In genomic region chr11:47407746-47408590, GRCh38 we compare ENCODE assay signal across 8 cellular contexts. TPM values are rescaled to one million over a fixed set of nuclear protein-coding genes. Genes with fewer than 3 reads are reported as not detected.
DNase-seq lines count a peak whose midpoint lies in the region; ATAC-seq and TF ChIP-seq lines count a peak whose summit lies in the region.

Gene SLC39A13, plus strand, starts transcription at chr11:47408590. Its CDS starts 1,505 bp downstream, at chr11:47410095.

- peak within 1 kb of the TSS; percentile 94 for H2BK5ac ChIP-seq in IMR-90 (ENCODE audit: low read depth, low read length, poor library complexity, severe bottlenecking)

- H3K4me3 ChIP-seq in IMR-90 (ENCODE audit: insufficient read depth, low read depth, low read length) (peak within 1 kb of the TSS; percentile 82), mucosa of descending colon (peak within 1 kb of the TSS; percentile 36)

- H2AK9ac ChIP-seq in IMR-90 (replicated peaks; ENCODE audit: low read depth, low read length, poor library complexity) = peak within 1 kb of the TSS; percentile 100

- H3K36me3 ChIP-seq in IMR-90 (ENCODE audit: control insufficient read depth, insufficient read depth, low read length) = peaks cover 21% of the 10 kb centered on the region; the same call in 1 of the 2 replicates
- no peaks in the 10 kb centered on the region for H3K36me3 ChIP-seq in mucosa of descending colon (ENCODE audit: low read depth)

- POLR2A ChIA-PET in IMR-90 (lab: Charles Lee; ENCODE audit: unreplicated experiment) = no interaction called here

- peak; percentile 76 for TF ChIP-seq POLR2A in IMR-90 (IDR thresholded peaks at IDR 0.05; ENCODE audit: low read depth, low read length)

- CTCF ChIA-PET in IMR-90 (lab: Yijun Ruan, JAX) = interaction anchor here (1.0 kb wide), 1 partner anchor 34 kb away, joined by 3 read pairs; no protein-coding TSS in a partner anchor

- H3K18ac ChIP-seq in IMR-90 (ENCODE audit: low read depth, low read length) = peak within 1 kb of the TSS; percentile 88

- no TSS peak for BruUV-seq in IMR-90 (replicated peaks; lab: Mats Ljungman, UMichigan)

- in situ Hi-C loops in IMR-90 (cut with MboI; ENCODE audit: low sequenced_read_pairs) = no loop called here

- H3K79me1 ChIP-seq in IMR-90 (ENCODE audit: low read depth in 1 of 2, low read length in 2 of 2) = peaks cover 0 to 44% of the 10 kb centered on the region in 2 experiments; a peak in 2 of 4 replicates

- H3K4me2 ChIP-seq in IMR-90 (ENCODE audit: low read depth, low read length) = peak within 1 kb of the TSS; percentile 86

- H4K8ac ChIP-seq in IMR-90 (ENCODE audit: low read depth in 2 of 2, low read length in 2 of 2) = peak within 1 kb of the TSS; percentile 95 to 97

- peak within 1 kb of the TSS; percentile 99 for H2AK5ac ChIP-seq in IMR-90 (ENCODE audit: low read depth, low read length)

- H3K9ac ChIP-seq in IMR-90 (ENCODE audit: low read depth, low read length) = peak within 1 kb of the TSS; percentile 97

- peak within 1 kb of the TSS; percentile 82 for H4K5ac ChIP-seq in IMR-90 (ENCODE audit: low read depth, low read length)

- H4K20me1 ChIP-seq in IMR-90 (ENCODE audit: insufficient read depth, low read length) = 0 out of 2 replicates have a peak, but pooled peaks cover 24% of the 10 kb centered on the region

- H3K27me3 ChIP-seq in IMR-90 (ENCODE audit: control insufficient read depth, insufficient read depth, low read length) = no peaks in the 10 kb centered on the region

- H3K27ac ChIP-seq in IMR-90 (ENCODE audit: insufficient read depth, low read length) = peak within 1 kb of the TSS; percentile 98

- peaks cover 8% of the 10 kb centered on the region; the same call in 1 of the 2 replicates for H3K9me1 ChIP-seq in IMR-90 (ENCODE audit: insufficient read depth, low read length)

- TF ChIP-seq CTCF in IMR-90 (conservative IDR thresholded peaks at IDR 0.05; ENCODE audit: low read depth, low read length) (peak; percentile 97), mucosa of descending colon (IDR thresholded peaks at IDR 0.05) (peak; percentile 86)

- intact Hi-C loops in IMR-90 (cut with micrococcal nuclease) = loop anchor here (1.0 to 5.0 kb wide), 4 partner anchors 34 to 209 kb away; partner anchors contain the start of gene NR1H3
- intact Hi-C loops in mucosa of descending colon (cut with DNase I, micrococcal nuclease) = no loop called here

- peak within 1 kb of the TSS; percentile 97 for H3K23ac ChIP-seq in IMR-90 (ENCODE audit: low read depth, low read length)

- peak; percentile 85 for TF ChIP-seq RAD21 in IMR-90 (IDR thresholded peaks at IDR 0.05; ENCODE audit: low read length)

- ATAC-seq in GM21529 (IDR thresholded peaks at IDR 0.05; ENCODE audit: unreplicated experiment) = peak; percentile 85
- ATAC-seq in IMR-90 (ENCODE audit: low read depth) = peak; percentile 85
- ATAC-seq in mucosa of descending colon = peak; percentile 92

- 0% methylated on average over 37 of the region's 70 CpGs; no CpG with 5 or more reads in 1 of the 2 experiments for WGBS in IMR-90 (ENCODE audit: extremely low coverage in 2 of 2, insufficient read length in 1 of 2), 2 experiments

- H3K4me1 ChIP-seq in IMR-90 (ENCODE audit: control insufficient read depth, insufficient read depth, low read length) (peaks cover 22% of the 10 kb centered on the region), mucosa of descending colon (ENCODE audit: low read depth) (peaks cover 11% of the 10 kb centered on the region)

- peak within 1 kb of the TSS; percentile 62 for H2BK20ac ChIP-seq in IMR-90 (ENCODE audit: low read depth, low read length)

- H2BK15ac ChIP-seq in IMR-90 (ENCODE audit: low read depth, low read length) = peak within 1 kb of the TSS; percentile 59

- H3K56ac ChIP-seq in IMR-90 (ENCODE audit: extremely low read depth, insufficient read depth, low read length) = peak within 1 kb of the TSS; percentile 95

- H3K9me3 ChIP-seq in IMR-90 (ENCODE audit: control insufficient read depth, insufficient read depth, low read length) (no peaks in the 10 kb centered on the region), mucosa of descending colon (no peaks in the 10 kb centered on the region)

- H2BK120ac ChIP-seq in IMR-90 (ENCODE audit: low read depth, low read length) = peak within 1 kb of the TSS; percentile 89

- DNase-seq in DMS153 (lab: John Stamatoyannopoulos, UW) (peak; percentile 83), IMR-90 (peak; percentile 95), OCI-M1 (lab: John Stamatoyannopoulos, UW) (peak; percentile 98), activated T-cell treated with anti-CD3 and anti-CD28 coated beads for 24 hours (ENCODE audit: low read depth) (peak; percentile 92), epidermal melanocyte (ENCODE audit: insufficient read length, low spot score) (peak; percentile 98), mucosa of descending colon (peak; percentile 91 to 97 (median 96))
- peak; percentile 81 to 88 for DNase-seq in stimulated activated CD8-positive, alpha-beta memory T cell treated with anti-CD3 and anti-CD28 coated beads, Interleukin-4, amount 100 ng/mL, for 1 hour (ENCODE audit: low read depth in 2 of 2, low spot score in 1 of 2)

- H4K91ac ChIP-seq in IMR-90 (ENCODE audit: insufficient read depth, low read depth, low read length) = peak within 1 kb of the TSS; percentile 98

- H3K14ac ChIP-seq in IMR-90 (replicated peaks; ENCODE audit: low read depth, low read length) = peak within 1 kb of the TSS; percentile 100

- dilution Hi-C loops in IMR-90 (cut with HindIII; ENCODE audit: low sequenced_read_pairs, unreplicated experiment) = no loop called here

- H3K4ac ChIP-seq in IMR-90 (ENCODE audit: low read depth, low read length) = peak within 1 kb of the TSS; percentile 99

- H2AFZ ChIP-seq in IMR-90 (replicated peaks; ENCODE audit: low read length, poor library complexity) = peak within 1 kb of the TSS; percentile 93

TF ChIP-seq in IMR-90, 13 proteins besides CTCF, POLR2A, EP300 and RAD21:
- TF ChIP-seq MAZ (IDR thresholded peaks at IDR 0.05; ENCODE audit: borderline replicate concordance, low read depth, low read length) (peak; percentile 89), NFE2L2 (IDR thresholded peaks at IDR 0.05; ENCODE audit: low read depth, low read length) (0 out of 2 replicates have a peak, but pooled peaks have one; percentile 7), BHLHE40 (IDR thresholded peaks at IDR 0.05; ENCODE audit: low read depth, low read length) (peak; percentile 80), ELK1 (IDR thresholded peaks at IDR 0.05; ENCODE audit: borderline replicate concordance, low read depth, low read length) (no peak), MXI1 (IDR thresholded peaks at IDR 0.05; ENCODE audit: borderline replicate concordance, low read depth, low read length) (peak; percentile 73), RCOR1 (IDR thresholded peaks at IDR 0.05; ENCODE audit: insufficient replicate concordance, low read length) (peak; percentile 72), MAFK (IDR thresholded peaks at IDR 0.05; ENCODE audit: low read depth, low read length) (0 out of 2 replicates have a peak, but pooled peaks have one; percentile 19), SMC3 (IDR thresholded peaks at IDR 0.05; ENCODE audit: low read depth, low read length) (peak; percentile 65), CHD1 (IDR thresholded peaks at IDR 0.05; ENCODE audit: low read depth, low read length) (no peak), CEBPB (IDR thresholded peaks at IDR 0.05; ENCODE audit: low read depth, low read length) (no peak), USF2 (IDR thresholded peaks at IDR 0.05; ENCODE audit: low read depth, low read length) (no peak; the same call in 1 of the 2 replicates), FOS (IDR thresholded peaks at IDR 0.05; ENCODE audit: low read depth, low read length) (peak; percentile 41), RFX5 (IDR thresholded peaks at IDR 0.05; ENCODE audit: low read depth, low read length) (no peak)

RNA-seq across cellular contexts. Expression of gene SLC39A13, which starts in this region (rescaled TPM):
- total RNA-seq in IMR-90 (2012; rRNA removed) (29.2 and 32.4 TPM in 2 replicates), mucosa of descending colon (10 to 100 TPM; 14.4 to 30.9 (median 21.4) TPM)
- polyA plus RNA-seq in IMR-90 (2012; rRNA removed) = 144 and 164 TPM in 2 replicates
- polyA plus RNA-seq in IMR-90 (2012; cell fraction: cytosol; rRNA removed) = 96.1 and 190 TPM in 2 replicates
- polyA plus RNA-seq in IMR-90 (2012; cell fraction: nucleus; rRNA removed; ENCODE audit: low replicate concordance) = 451 and 1,131 TPM in 2 replicates

Comparison
In these comparisons a context has a peak if more than half of its experiments do, and no peak if none do; other contexts are left out.
1. Peak in every context shown above with its lines: DNase-seq, ATAC-seq, H3K4me3 ChIP-seq and H3K27ac ChIP-seq.